Comparison of ENCODE assay signal across 8 cellular contexts in the genomic region with DNA sequence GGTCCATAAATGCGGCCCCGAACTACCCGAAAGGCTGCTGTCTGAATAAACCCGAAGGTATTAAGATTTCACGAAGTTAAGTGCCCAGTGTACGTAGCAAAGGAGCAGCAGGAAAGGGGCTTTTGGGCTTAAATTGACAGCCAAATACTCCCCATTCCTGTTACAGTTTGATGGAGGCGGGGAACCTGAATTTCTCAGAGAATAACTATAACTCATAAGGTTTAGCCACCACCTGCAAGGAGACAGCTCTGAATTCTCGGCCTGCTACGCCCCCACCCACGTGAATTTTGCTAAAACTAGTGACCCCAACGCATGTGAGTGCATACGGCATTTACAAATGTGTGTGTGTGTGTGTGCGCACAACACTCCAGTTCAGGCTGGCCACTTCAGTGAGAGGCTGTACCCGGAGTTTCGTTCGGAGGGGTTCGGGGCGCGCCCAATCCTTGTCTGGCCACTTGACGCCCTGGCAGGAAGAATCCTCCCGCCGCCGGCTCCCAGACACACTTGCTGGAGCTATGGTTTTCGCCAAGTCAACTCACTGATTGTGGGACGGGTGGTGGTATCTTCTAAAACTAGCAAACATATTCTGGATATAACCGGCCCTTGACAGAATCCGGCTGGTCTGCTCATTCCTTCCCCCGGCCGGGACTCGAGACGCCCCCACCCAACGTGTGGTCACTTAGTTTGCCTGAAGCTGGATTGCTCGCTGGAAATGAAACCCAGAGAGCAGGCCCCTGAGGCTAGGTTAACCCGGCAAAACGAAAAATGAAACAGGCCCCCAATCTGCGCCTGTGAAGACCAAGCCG. TPM values are rescaled to one million over a fixed set of nuclear protein-coding genes. Genes with fewer than 3 reads are reported as not detected.
DNase-seq lines count a peak whose midpoint lies in the region; ATAC-seq, FAIRE-seq and TF ChIP-seq lines count a peak whose summit lies in the region.

No MANE protein-coding gene starts in this region.

- intact Hi-C loops in HepG2 (cut with micrococcal nuclease; ENCODE audit: unreplicated experiment) (no loop called here), mammary epithelial cell (cut with micrococcal nuclease) (loop anchor here (10.0 kb wide), 1 partner anchor 167 kb away; no protein-coding TSS in a partner anchor)

- H3K27me3 ChIP-seq in liver (ENCODE audit: control insufficient read depth in 4 of 4, insufficient read depth in 4 of 4, low read length in 3 of 4) (peaks cover 0 to 14% (median 3%) of the 10 kb centered on the region in 4 donors), HepG2 (ENCODE audit: control insufficient read depth in 1 of 2, insufficient read depth in 2 of 2, low read length in 2 of 2) (no peaks in the 10 kb centered on the region; a peak in 1 of 5 replicates), mammary epithelial cell (ENCODE audit: insufficient read depth, low read length) (peaks cover 63% of the 10 kb centered on the region), mononuclear cell (ENCODE audit: insufficient read depth, low read length) (no peaks in the 10 kb centered on the region)

- POLR2A ChIA-PET in HepG2 (lab: Yijun Ruan, JAX): no interaction called here

- DNase-seq in HepG2 (ENCODE audit: low spot score) (no peak), mammary epithelial cell (peak; percentile 6), RCC 7860 (ENCODE audit: low spot score) (no peak)

- in situ Hi-C loops in HepG2 (cut with HindIII; ENCODE audit: extremely low pct_ligation_motif_present, low pct_unique_long_range_greater_than_20kb): loop anchor here (5.0 kb wide), 1 partner anchor 116 kb away; no protein-coding TSS in a partner anchor
- in situ Hi-C loops in mammary epithelial cell (cut with MboI; ENCODE audit: low sequenced_read_pairs in 2 of 2): no loop called here

- H3K27ac ChIP-seq in liver (ENCODE audit: low read depth in 1 of 2, low read length in 2 of 2) (no peak overlapping the region), HepG2 (ENCODE audit: extremely low read length, insufficient read depth, low read length) (no peak overlapping the region), mammary epithelial cell (ENCODE audit: insufficient read depth, low read depth, low read length) (no peak overlapping the region), urinary bladder (ENCODE audit: low read depth) (no peak overlapping the region)

- H3K36me3 ChIP-seq in liver (ENCODE audit: control insufficient read depth in 4 of 4, insufficient read depth in 3 of 4, low read depth in 1 of 4, low read length in 3 of 4) (no peaks in the 10 kb centered on the region), HepG2 (replicated peaks in 1 of 2; ENCODE audit: control insufficient read depth in 1 of 2, insufficient read depth in 2 of 2, low read length in 2 of 2) (peaks cover 2 to 11% of the 10 kb centered on the region in 2 experiments; a peak in 4 of 5 replicates), mammary epithelial cell (ENCODE audit: insufficient read depth, low read length) (no peaks in the 10 kb centered on the region), urinary bladder (ENCODE audit: insufficient read depth) (no peaks in the 10 kb centered on the region)

- TF ChIP-seq CTCF in liver (IDR thresholded peaks at IDR 0.05; ENCODE audit: low read depth, low read length, missing input control) (no peak), HepG2 (CRISPR knock-in tag; IDR thresholded peaks at IDR 0.05) (no peak), mammary epithelial cell (conservative IDR thresholded peaks at IDR 0.05 in 1 of 2, IDR thresholded peaks at IDR 0.05 in 1 of 2; ENCODE audit: extremely low read depth in 1 of 2, insufficient read depth in 1 of 2, low read depth in 1 of 2, low read length in 2 of 2) (no peak)

- TF ChIP-seq RAD21 in liver (IDR thresholded peaks at IDR 0.05) (no peak), HepG2 (CRISPR knock-in tag; IDR thresholded peaks at IDR 0.05) (no peak)

- TF ChIP-seq POLR2A in HepG2 (IDR thresholded peaks at IDR 0.05; ENCODE audit: insufficient read depth in 1 of 2, low read depth in 2 of 2, low read length in 2 of 2): no peak

- H3K4me1 ChIP-seq in liver (ENCODE audit: control insufficient read depth in 4 of 4, insufficient read depth in 4 of 4, low read length in 3 of 4) (peaks cover 28 to 60% (median 53%) of the 10 kb centered on the region in 4 donors), HepG2 (ENCODE audit: insufficient read depth, low read length) (peaks cover 14% of the 10 kb centered on the region), mammary epithelial cell (ENCODE audit: insufficient read depth, low read length) (peaks cover 56% of the 10 kb centered on the region), mononuclear cell (ENCODE audit: insufficient read depth, low read length) (peaks cover 54% of the 10 kb centered on the region), urinary bladder (ENCODE audit: insufficient read depth) (peaks cover 4% of the 10 kb centered on the region)

- H3K9me3 ChIP-seq in liver (ENCODE audit: control insufficient read depth in 4 of 4, low read length in 3 of 4) (no peaks in the 10 kb centered on the region), HepG2 (ENCODE audit: low read length) (no peaks in the 10 kb centered on the region), mammary epithelial cell (replicated peaks; ENCODE audit: insufficient read depth, low read length) (peaks cover 4% of the 10 kb centered on the region), mononuclear cell (ENCODE audit: low read depth, low read length) (no peaks in the 10 kb centered on the region)

- TF ChIP-seq EP300 in HepG2 (IDR thresholded peaks at IDR 0.05; ENCODE audit: low read depth in 2 of 2, low read length in 2 of 2) (no peak), HepG2 (CRISPR knock-in tag; IDR thresholded peaks at IDR 0.05; ENCODE audit: borderline replicate concordance) (no peak)

- peak overlapping the region in 2 of 3 donors; percentile 7 to 71 for H3K4me3 ChIP-seq in liver (ENCODE audit: low read depth in 1 of 3, low read length in 3 of 3)
- H3K4me3 ChIP-seq in HepG2 (replicated peaks in 1 of 3; ENCODE audit: insufficient read depth in 1 of 3, low read depth in 2 of 3, low read length in 3 of 3): no peak overlapping the region
- peak overlapping the region in 2 of 3 experiments; percentile 17 to 27 for H3K4me3 ChIP-seq in mammary epithelial cell (replicated peaks in 1 of 3; ENCODE audit: insufficient read depth in 1 of 3, low read depth in 2 of 3, low read length in 3 of 3)
- peak overlapping the region; percentile 64 for H3K4me3 ChIP-seq in mononuclear cell (ENCODE audit: low read length)
- H3K4me3 ChIP-seq in urinary bladder (ENCODE audit: low read depth, low read length): peak overlapping the region; percentile 58

- FAIRE-seq in HepG2 (lab: Jason Lieb, UNC) (no peak), RCC 7860 (lab: Jason Lieb, UNC) (no peak)

- dilution Hi-C loops in mammary epithelial cell (cut with HindIII; ENCODE audit: low sequenced_read_pairs): no loop called here

- H3K79me2 ChIP-seq in HepG2 (ENCODE audit: insufficient read depth, low read length) (no peaks in the 10 kb centered on the region), mammary epithelial cell (ENCODE audit: insufficient read depth, low read length) (no peaks in the 10 kb centered on the region)

- H4K20me1 ChIP-seq in HepG2 (ENCODE audit: insufficient read depth, low read length): no peaks in the 10 kb centered on the region
- peaks cover 6% of the 10 kb centered on the region for H4K20me1 ChIP-seq in mammary epithelial cell (ENCODE audit: insufficient read depth, low read length)

- ATAC-seq in HepG2 (no peak), HG03095 (IDR thresholded peaks at IDR 0.05; ENCODE audit: unreplicated experiment) (no peak), GM21515 (IDR thresholded peaks at IDR 0.05; ENCODE audit: unreplicated experiment) (no peak)

- WGBS in liver: 16% methylated on average over 37 of the region's 37 CpGs
- 97% methylated on average over 36 of the region's 37 CpGs for WGBS in HepG2 (ENCODE audit: low lambda C conversion rate)
- 14% methylated on average over 26 of the region's 37 CpGs for WGBS in mammary epithelial cell (ENCODE audit: low coverage, missing lambda C conversion rate)
- 10% methylated on average over 37 of the region's 37 CpGs for WGBS in urinary bladder

- no peak overlapping the region for H2AFZ ChIP-seq in HepG2 (ENCODE audit: low read length)
- H2AFZ ChIP-seq in mammary epithelial cell (ENCODE audit: low read depth, low read length): peak overlapping the region; percentile 55

- no peak overlapping the region for H3K9ac ChIP-seq in liver (ENCODE audit: low read depth in 1 of 2, low read length in 2 of 2)
- no peak overlapping the region for H3K9ac ChIP-seq in HepG2 (ENCODE audit: insufficient read depth, low read depth, low read length)
- no peak overlapping the region for H3K9ac ChIP-seq in mammary epithelial cell (ENCODE audit: insufficient read depth, low read length)

- H3K4me2 ChIP-seq in HepG2 (ENCODE audit: low read depth, low read length): no peak overlapping the region
- peak overlapping the region; percentile 77 for H3K4me2 ChIP-seq in mammary epithelial cell (ENCODE audit: insufficient read depth, low read depth, low read length)

- CTCF ChIA-PET in HepG2 (lab: Yijun Ruan, JAX; ENCODE audit: low intra/inter-chr PET ratio, low total read pairs): no interaction called here
- CTCF ChIA-PET in mammary epithelial cell (lab: Charles Lee; ENCODE audit: low non-redundant PET): no interaction called here

- BruUV-seq in HepG2 (replicated peaks; lab: Mats Ljungman, UMichigan) (no TSS peak), mammary epithelial cell (replicated peaks; lab: Mats Ljungman, UMichigan) (no TSS peak)

RNA-seq across cellular contexts. Expression of gene GFI1, which starts 4.9 kb away (rescaled TPM):
- total RNA-seq in liver (1 to 10 TPM in 1 of 2 donors, under 1 TPM in 1; 0.67 to 3.9 TPM), HepG2 (2016; rRNA removed; fragmentation: Illumina TruSeq; extraction: Trizol) (10.0 and 10.3 TPM in 2 replicates), mammary epithelial cell (under 1 TPM; under 0.01 to 0.54 TPM), mononuclear cell (7.1 TPM), urinary bladder (0.63 TPM)
- polyA plus RNA-seq in liver (under 1 TPM; 0.22 to 0.43 TPM), HepG2 (2011; rRNA removed) (8.7 and 10.5 TPM in 2 replicates), mammary epithelial cell (0.43 TPM), urinary bladder (0.60 TPM)
- 2.2 and 2.4 TPM in 2 replicates for total RNA-seq in HepG2 (2016; cell fraction: cytosol; rRNA removed; fragmentation: Illumina TruSeq; extraction: Trizol; ENCODE audit: low read depth)
- total RNA-seq in HepG2 (2016; cell fraction: insoluble cytoplasmic fraction; rRNA removed; fragmentation: Illumina TruSeq; extraction: Trizol): 7.8 and 10.1 TPM in 2 replicates
- 7.6 and 8.3 TPM in 2 replicates for total RNA-seq in HepG2 (2016; cell fraction: membrane; rRNA removed; fragmentation: Illumina TruSeq; extraction: Trizol)
- total RNA-seq in HepG2 (2016; cell fraction: nucleus; rRNA removed; fragmentation: Illumina TruSeq; extraction: Trizol): 8.2 and 9.3 TPM in 2 replicates
- polyA plus RNA-seq in HepG2 (2011; cell fraction: cytosol; rRNA removed): 6.4 and 8.9 TPM in 2 replicates
- 20.6 and 24.5 TPM in 2 replicates for polyA plus RNA-seq in HepG2 (2011; cell fraction: nucleus; rRNA removed)
- 5.6 and 9.4 TPM in 2 replicates for polyA plus RNA-seq in HepG2 (2012)
- 1.7 and 1.8 TPM in 2 replicates for polyA plus RNA-seq in HepG2 (2016; cell fraction: cytosol; fragmentation: Illumina TruSeq; extraction: Trizol; ENCODE audit: low read depth)
- 9.4 and 11.2 TPM in 2 replicates for polyA plus RNA-seq in HepG2 (2016; cell fraction: insoluble cytoplasmic fraction; fragmentation: Illumina TruSeq; extraction: Trizol; ENCODE audit: low read depth)
- polyA plus RNA-seq in HepG2 (2016; cell fraction: membrane; fragmentation: Illumina TruSeq; extraction: Trizol; ENCODE audit: low read depth): 5.1 and 6.1 TPM in 2 replicates
- 17.1 and 17.5 TPM in 2 replicates for polyA plus RNA-seq in HepG2 (2016; cell fraction: nucleus; fragmentation: Illumina TruSeq; extraction: Trizol; ENCODE audit: insufficient read depth, low read depth)
- polyA minus RNA-seq in HepG2 (2011; rRNA and poly(A)+ RNA removed; ENCODE audit: low replicate concordance): 1.0 and 21.8 TPM in 2 replicates
- polyA minus RNA-seq in HepG2 (2011; cell fraction: cytosol; rRNA and poly(A)+ RNA removed): 6.8 and 9.8 TPM in 2 replicates
- 14.0 and 15.8 TPM in 2 replicates for polyA minus RNA-seq in HepG2 (2011; cell fraction: nucleus; rRNA and poly(A)+ RNA removed)
- 0.62 TPM for polyA minus RNA-seq in mammary epithelial cell

Comparison
In these comparisons a context has a peak if more than half of its experiments do, and no peak if none do; other contexts are left out.
1. H3K4me3 ChIP-seq: peak in liver (2 of 3), mammary epithelial cell (2 of 3), mononuclear cell (single experiment) and urinary bladder (single experiment); none in HepG2 (0 of 3).